11 cellular contexts compared by ENCODE assay signal in the genomic region with DNA sequence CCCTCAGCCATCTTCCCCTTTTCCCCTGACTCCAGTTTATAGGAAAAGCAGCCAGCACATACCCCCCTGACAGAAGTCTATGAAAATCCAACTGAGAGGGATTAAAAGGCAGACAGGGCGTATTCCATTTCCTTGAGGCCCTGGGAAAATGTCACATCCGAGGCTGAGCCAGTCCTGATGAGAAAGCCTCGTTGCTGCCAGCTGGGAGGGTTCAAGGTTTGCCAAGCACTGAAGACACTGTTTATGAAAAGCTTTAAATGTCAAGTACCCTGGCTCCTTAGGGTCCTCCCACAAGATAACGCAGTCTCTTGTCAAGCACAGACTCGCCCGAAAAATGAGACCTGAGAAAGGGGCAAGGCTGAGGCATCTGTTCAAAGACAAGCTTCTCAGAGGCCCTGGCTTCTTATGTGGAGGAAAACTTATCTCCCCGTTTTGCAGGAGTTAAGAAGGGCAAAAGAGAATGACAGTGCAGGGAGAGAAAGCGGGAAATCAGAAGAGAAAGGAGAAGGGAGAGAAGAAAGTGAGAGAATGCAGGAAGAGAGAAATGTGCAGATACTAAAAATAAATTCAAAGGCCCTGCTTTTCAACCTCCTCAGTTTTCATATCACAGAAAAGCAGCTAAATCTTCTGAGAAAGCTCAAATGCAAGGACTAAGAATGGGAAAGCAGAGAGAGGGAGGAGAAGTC. TPM values are rescaled to one million over a fixed set of nuclear protein-coding genes. Genes with fewer than 3 reads are reported as not detected.
A peak's percentile ranks its signal among the peaks of the same experiment; 100 is the strongest.
DNase-seq lines count a peak whose midpoint lies in the region; ATAC-seq, FAIRE-seq and TF ChIP-seq lines count a peak whose summit lies in the region.
"Had no signal": no experiment of that assay in that cellular context is flagged by ENCODE, and none has a peak within 500 bp of the region (broad histone marks: within the 10 kb centered on the region; RNA-seq: fewer than 3 reads in every experiment).

No MANE protein-coding gene starts in this region.

- H3K27ac ChIP-seq in coronary artery (peak overlapping the region; percentile 31 to 84), layer of hippocampus (ENCODE audit: low read depth, low read length) (peak overlapping the region; percentile 56), thoracic aorta (peak overlapping the region; percentile 54 to 57)

- peak; percentile 26 for ATAC-seq in thoracic aorta (ENCODE audit: insufficient number of reproducible peaks, low FRiP score, low read depth)
- ATAC-seq: natural killer cell treated with Interleukin-12 subunit alpha and Interleukin-12 subunit beta and Interleukin-15 and Interleukin-18, amount 100 ng/mL, for 72 hours had no signal

- peaks cover 3 to 20% of the 10 kb centered on the region in 2 donors for H3K4me1 ChIP-seq in thoracic aorta (ENCODE audit: control insufficient read depth in 1 of 2, low read depth in 2 of 2)

- no peak for FAIRE-seq in HTR-8/SVneo (lab: Jason Lieb, UNC)

- no peaks in the 10 kb centered on the region for H3K36me3 ChIP-seq in thoracic aorta

- TF ChIP-seq CTCF in coronary artery (IDR thresholded peaks at IDR 0.05) (no peak), thoracic aorta (IDR thresholded peaks at IDR 0.05) (no peak)

- DNase-seq in NCI-H2171 treated with DMSO at 0.1 percent for 48 hours (lab: John Stamatoyannopoulos, UW) (peak; percentile 91), coronary artery (ENCODE audit: low spot score) (no peak), thoracic aorta (ENCODE audit: low spot score) (no peak), T-helper 2 cell (no peak), HTR-8/SVneo (ENCODE audit: insufficient read length, low spot score) (no peak)
- no peak for DNase-seq in central memory CD4-positive, alpha-beta T cell
- DNase-seq: activated CD4-positive, alpha-beta T cell treated with anti-CD3 and anti-CD28 coated beads for 48 hours; Kasumi-1; NCI-H748 treated with DMSO at 0.1 percent for 48 hours had no signal

- no peaks in the 10 kb centered on the region for H3K9me3 ChIP-seq in thoracic aorta

- H3K4me3 ChIP-seq in coronary artery (no peak overlapping the region), thoracic aorta (no peak overlapping the region)

- H3K27me3 ChIP-seq in layer of hippocampus (ENCODE audit: control insufficient read depth, insufficient read depth, low read length) (no peaks in the 10 kb centered on the region), thoracic aorta (replicated peaks; ENCODE audit: insufficient read depth) (no peaks in the 10 kb centered on the region)

RNA-seq across cellular contexts. Expression of gene SCD5, which starts 44.7 kb away (rescaled TPM):
- total RNA-seq in thoracic aorta, result 10 to 100 TPM in 1 of 2 donors, 1 to 10 TPM in 1; 7.3 to 18.5 TPM
